ENCODE assay signal across 17 cellular contexts in genomic region chr6:155883741-155884140, GRCh38.
DNase-seq lines count a peak whose midpoint lies in the region; ATAC-seq and TF ChIP-seq lines count a peak whose summit lies in the region.
"Had no signal": no experiment of that assay in that cellular context is flagged by ENCODE, and none has a peak within 500 bp of the region (broad histone marks: within the 10 kb centered on the region; RNA-seq: fewer than 3 reads in every experiment).

No MANE protein-coding gene starts in this region.

- H3K36me3 Mint-ChIP-seq in activated CD4-positive, alpha-beta T cell treated with anti-CD3 and anti-CD28 coated beads for 36 hours (ENCODE audit: low read depth) = no peaks in the 10 kb centered on the region
- no peaks in the 10 kb centered on the region for H3K36me3 Mint-ChIP-seq in activated T-helper 1 cell treated with anti-CD3 and anti-CD28 coated beads, Interleukin-12 subunit alpha, Interleukin-12 subunit beta, Interleukin-2, Interleukin-4 antibody, amounts not matched to agents 30 ng/mL and 10 ng/mL and 1 ng/mL, durations not matched to agents 14 hours and 24 hours and 36 hours (ENCODE audit: low read depth)
- H3K36me3 Mint-ChIP-seq: activated naive CD8-positive, alpha-beta T cell treated with anti-CD3 and anti-CD28 coated beads, Interleukin-2, amount 10 ng/mL, durations not matched to agents 7 days and 5 days; naive thymus-derived CD8-positive, alpha-beta T cell had no signal

- intact Hi-C loops in activated CD4-positive, alpha-beta T cell treated with anti-CD3 and anti-CD28 coated beads for 36 hours (cut with DNase I, micrococcal nuclease) = no loop called here
- intact Hi-C loops in thyroid gland (cut with DNase I) = no loop called here
- intact Hi-C loops in activated T-helper 1 cell treated with anti-CD3 and anti-CD28 coated beads, Interleukin-12 subunit alpha, Interleukin-12 subunit beta, Interleukin-2, Interleukin-4 antibody, amounts not matched to agents 30 ng/mL and 10 ng/mL and 1 ng/mL, durations not matched to agents 14 hours and 24 hours and 36 hours (cut with micrococcal nuclease) = no loop called here

- no peaks in the 10 kb centered on the region for H3K27me3 Mint-ChIP-seq in activated CD4-positive, alpha-beta T cell treated with anti-CD3 and anti-CD28 coated beads for 36 hours
- no peaks in the 10 kb centered on the region for H3K27me3 Mint-ChIP-seq in activated T-helper 1 cell treated with anti-CD3 and anti-CD28 coated beads, Interleukin-12 subunit alpha, Interleukin-12 subunit beta, Interleukin-2, Interleukin-4 antibody, amounts not matched to agents 30 ng/mL and 10 ng/mL and 1 ng/mL, durations not matched to agents 14 hours and 24 hours and 36 hours (ENCODE audit: insufficient read depth)
- H3K27me3 Mint-ChIP-seq: activated naive CD8-positive, alpha-beta T cell treated with anti-CD3 and anti-CD28 coated beads, Interleukin-2, amount 10 ng/mL, durations not matched to agents 7 days and 5 days had no signal

- H3K9ac ChIP-seq in adipocyte (ENCODE audit: low read length) = no peak overlapping the region

- CTCF ChIA-PET in activated CD4-positive, alpha-beta T cell treated with anti-CD3 and anti-CD28 coated beads for 36 hours (lab: Charles Lee) = interaction anchor here (0.6 kb wide), 2 partner anchors 9 to 526 kb away, joined by 3 read pairs; no protein-coding TSS in a partner anchor

- 37 to 44% methylated on average over 3 of the region's 3 CpGs for WGBS in thyroid gland, 2 donors
- whole genome bisulfite sequencing in upper lobe of left lung, 2 donors = 32 to 36% methylated on average over 3 of the region's 3 CpGs

- H3K4me3 ChIP-seq in adipocyte (ENCODE audit: low read length) (no peak overlapping the region), foreskin fibroblast (ENCODE audit: low read depth in 1 of 2, low read length in 2 of 2) (no peak overlapping the region), thyroid gland (replicated peaks in 1 of 3) (no peak overlapping the region), upper lobe of left lung (no peak overlapping the region)
- H3K4me3 ChIP-seq: dorsolateral prefrontal cortex had no signal

- TF ChIP-seq POLR2A in thyroid gland (IDR thresholded peaks at IDR 0.05) (no peak), upper lobe of left lung (IDR thresholded peaks at IDR 0.05) (no peak)

- H3K27ac Mint-ChIP-seq in activated CD4-positive, alpha-beta T cell treated with anti-CD3 and anti-CD28 coated beads for 36 hours = no peak overlapping the region
- H3K27ac Mint-ChIP-seq in activated T-helper 1 cell treated with anti-CD3 and anti-CD28 coated beads, Interleukin-12 subunit alpha, Interleukin-12 subunit beta, Interleukin-2, Interleukin-4 antibody, amounts not matched to agents 30 ng/mL and 10 ng/mL and 1 ng/mL, durations not matched to agents 14 hours and 24 hours and 36 hours = no peak overlapping the region
- H3K27ac Mint-ChIP-seq: activated naive CD8-positive, alpha-beta T cell treated with anti-CD3 and anti-CD28 coated beads, Interleukin-2, amount 10 ng/mL, durations not matched to agents 7 days and 5 days had no signal

- no peak for ATAC-seq in activated CD4-positive, alpha-beta T cell treated with anti-CD3 and anti-CD28 coated beads for 36 hours
- no peak for ATAC-seq in upper lobe of left lung (ENCODE audit: low FRiP score in 2 of 2)
- ATAC-seq: naive thymus-derived CD8-positive, alpha-beta T cell had no signal

- TF ChIP-seq CTCF in foreskin fibroblast (IDR thresholded peaks at IDR 0.05; ENCODE audit: low read depth, low read length) = no peak
- no peak for TF ChIP-seq CTCF in thyroid gland (IDR thresholded peaks at IDR 0.05)
- no peak for TF ChIP-seq CTCF in upper lobe of left lung (IDR thresholded peaks at IDR 0.05)

- POLR2A ChIA-PET in activated CD4-positive, alpha-beta T cell treated with anti-CD3 and anti-CD28 coated beads for 36 hours (lab: Charles Lee) = no interaction called here

- peak; percentile 5 for DNase-seq in activated CD4-positive, alpha-beta T cell treated with anti-CD3 and anti-CD28 coated beads for 36 hours
- DNase-seq in activated CD4-positive, alpha-beta T cell treated with anti-CD3 and anti-CD28 coated beads, Interleukin-2, amount 50 U/mL, for 1 hour = no peak
- DNase-seq in adipocyte (ENCODE audit: low read depth) (peak; percentile 7), foreskin fibroblast (peak; percentile 24 to 41), thyroid gland (no peak), upper lobe of left lung (no peak)
- DNase-seq in activated CD4-positive, CD25-positive, alpha-beta regulatory T cell treated with anti-CD3 and anti-CD28 coated beads, Interleukin-2, amount 50 U/mL, for 72 hours = no peak
- DNase-seq in activated T-helper 1 cell treated with anti-CD3 and anti-CD28 coated beads, Interleukin-12 subunit alpha, Interleukin-12 subunit beta, Interleukin-2, Interleukin-4 antibody, amounts not matched to agents 30 ng/mL and 10 ng/mL and 1 ng/mL, durations not matched to agents 14 hours and 24 hours and 36 hours (ENCODE audit: low spot score) = no peak
- DNase-seq: activated CD4-positive, CD25-positive, alpha-beta regulatory T cell; activated naive CD8-positive, alpha-beta T cell treated with anti-CD3 and anti-CD28 coated beads, Interleukin-2, amount 10 ng/mL, durations not matched to agents 7 days and 5 days; activated T-cell treated with anti-CD3 and anti-CD28 coated beads for 4 hours; COR-L47; dorsolateral prefrontal cortex; naive thymus-derived CD8-positive, alpha-beta T cell; NCI-H1048; retina; stimulated activated naive CD4-positive, alpha-beta T cell had no signal

- peaks cover 24% of the 10 kb centered on the region for H3K4me1 Mint-ChIP-seq in activated CD4-positive, alpha-beta T cell treated with anti-CD3 and anti-CD28 coated beads for 36 hours
- H3K4me1 Mint-ChIP-seq in activated T-helper 1 cell treated with anti-CD3 and anti-CD28 coated beads, Interleukin-12 subunit alpha, Interleukin-12 subunit beta, Interleukin-2, Interleukin-4 antibody, amounts not matched to agents 30 ng/mL and 10 ng/mL and 1 ng/mL, durations not matched to agents 14 hours and 24 hours and 36 hours (ENCODE audit: low read depth) = no peaks in the 10 kb centered on the region

- no peaks in the 10 kb centered on the region for H3K36me3 ChIP-seq in adipocyte (ENCODE audit: control insufficient read depth, insufficient read depth, low read length, severe bottlenecking)
- H3K36me3 ChIP-seq in thyroid gland = no peaks in the 10 kb centered on the region
- H3K36me3 ChIP-seq in upper lobe of left lung = no peaks in the 10 kb centered on the region

- H3K27me3 ChIP-seq in adipocyte (replicated peaks; ENCODE audit: control insufficient read depth, insufficient read depth, low read length) (no peaks in the 10 kb centered on the region), thyroid gland (no peaks in the 10 kb centered on the region), upper lobe of left lung (no peaks in the 10 kb centered on the region)

- no peaks in the 10 kb centered on the region for H3K9me3 Mint-ChIP-seq in activated CD4-positive, alpha-beta T cell treated with anti-CD3 and anti-CD28 coated beads for 36 hours (ENCODE audit: low read depth)
- no peaks in the 10 kb centered on the region for H3K9me3 Mint-ChIP-seq in activated T-helper 1 cell treated with anti-CD3 and anti-CD28 coated beads, Interleukin-12 subunit alpha, Interleukin-12 subunit beta, Interleukin-2, Interleukin-4 antibody, amounts not matched to agents 30 ng/mL and 10 ng/mL and 1 ng/mL, durations not matched to agents 14 hours and 24 hours and 36 hours

- TF ChIP-seq EP300 in upper lobe of left lung (IDR thresholded peaks at IDR 0.05) = no peak

- H3K27ac ChIP-seq in thyroid gland (peak overlapping the region; percentile 4 to 79 (median 48)), upper lobe of left lung (no peak overlapping the region)
- H3K27ac ChIP-seq: dorsolateral prefrontal cortex had no signal

- H3K4me1 ChIP-seq in adipocyte (ENCODE audit: control insufficient read depth, insufficient read depth, low read length) = no peaks in the 10 kb centered on the region
- H3K4me1 ChIP-seq in thyroid gland = peaks cover 22 to 29% of the 10 kb centered on the region in 2 donors
- peaks cover 0 to 4% (median 0%) of the 10 kb centered on the region in 4 donors for H3K4me1 ChIP-seq in upper lobe of left lung

- no peaks in the 10 kb centered on the region for H3K9me3 ChIP-seq in adipocyte (ENCODE audit: control insufficient read depth, low read length)
- H3K9me3 ChIP-seq in thyroid gland = no peaks in the 10 kb centered on the region
- H3K9me3 ChIP-seq in upper lobe of left lung = no peaks in the 10 kb centered on the region

- H3K4me3 Mint-ChIP-seq in activated CD4-positive, alpha-beta T cell treated with anti-CD3 and anti-CD28 coated beads for 36 hours = no peak overlapping the region
- H3K4me3 Mint-ChIP-seq in activated T-helper 1 cell treated with anti-CD3 and anti-CD28 coated beads, Interleukin-12 subunit alpha, Interleukin-12 subunit beta, Interleukin-2, Interleukin-4 antibody, amounts not matched to agents 30 ng/mL and 10 ng/mL and 1 ng/mL, durations not matched to agents 14 hours and 24 hours and 36 hours = no peak overlapping the region
- H3K4me3 Mint-ChIP-seq: activated naive CD8-positive, alpha-beta T cell treated with anti-CD3 and anti-CD28 coated beads, Interleukin-2, amount 10 ng/mL, durations not matched to agents 7 days and 5 days had no signal

Comparison
In these comparisons a context has a peak if more than half of its experiments do, and no peak if none do; other contexts are left out.
1. DNase-seq: peak in activated CD4-positive, alpha-beta T cell treated with anti-CD3 and anti-CD28 coated beads for 36 hours (single experiment), adipocyte (single experiment) and foreskin fibroblast (2 of 2); none in activated CD4-positive, alpha-beta T cell treated with anti-CD3 and anti-CD28 coated beads, Interleukin-2, amount 50 U/mL, for 1 hour (single experiment), thyroid gland (0 of 2), activated CD4-positive, CD25-positive, alpha-beta regulatory T cell treated with anti-CD3 and anti-CD28 coated beads, Interleukin-2, amount 50 U/mL, for 72 hours (single experiment), upper lobe of left lung (0 of 2) and activated T-helper 1 cell treated with anti-CD3 and anti-CD28 coated beads, Interleukin-12 subunit alpha, Interleukin-12 subunit beta, Interleukin-2, Interleukin-4 antibody, amounts not matched to agents 30 ng/mL and 10 ng/mL and 1 ng/mL, durations not matched to agents 14 hours and 24 hours and 36 hours (single experiment).
2. H3K27ac ChIP-seq: peak in thyroid gland (3 of 3); none in upper lobe of left lung (0 of 4).